Comparison of ENCODE assay signal across 8 cellular contexts in the genomic region with DNA sequence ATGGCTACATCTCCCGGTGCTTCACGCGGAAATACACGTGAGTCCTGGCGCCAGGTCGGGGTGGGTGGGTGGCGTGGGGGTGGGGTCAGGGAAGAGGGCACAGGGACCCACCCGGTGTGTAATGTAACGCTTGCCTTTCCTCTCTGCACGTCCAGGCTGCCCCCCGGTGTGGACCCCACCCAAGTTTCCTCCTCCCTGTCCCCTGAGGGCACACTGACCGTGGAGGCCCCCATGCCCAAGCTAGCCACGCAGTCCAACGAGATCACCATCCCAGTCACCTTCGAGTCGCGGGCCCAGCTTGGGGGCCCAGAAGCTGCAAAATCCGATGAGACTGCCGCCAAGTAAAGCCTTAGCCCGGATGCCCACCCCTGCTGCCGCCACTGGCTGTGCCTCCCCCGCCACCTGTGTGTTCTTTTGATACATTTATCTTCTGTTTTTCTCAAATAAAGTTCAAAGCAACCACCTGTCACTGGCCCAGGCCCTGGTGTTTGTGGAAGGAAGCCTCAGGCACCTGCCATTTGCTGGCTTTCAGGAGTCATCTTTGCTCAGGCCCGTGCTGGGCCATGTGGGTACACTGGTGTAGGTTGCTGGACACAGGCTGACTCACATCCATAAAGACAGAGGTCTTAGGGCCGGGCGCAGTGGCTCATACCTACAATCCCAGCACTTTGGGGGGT. TPM values are rescaled to one million over a fixed set of nuclear protein-coding genes. Genes with fewer than 3 reads are reported as not detected.
A peak's percentile ranks its signal among the peaks of the same experiment; 100 is the strongest.
DNase-seq lines count a peak whose midpoint lies in the region; ATAC-seq and TF ChIP-seq lines count a peak whose summit lies in the region.

No MANE protein-coding gene starts in this region.

- H3K27ac Mint-ChIP-seq in naive B cell, result peak overlapping the region; percentile 11 to 94 (median 83)

- ATAC-seq in naive B cell (ENCODE audit: low read depth in 2 of 2) (no peak), HG02852 (IDR thresholded peaks at IDR 0.05; ENCODE audit: unreplicated experiment) (no peak), HG03108 (IDR thresholded peaks at IDR 0.05; ENCODE audit: unreplicated experiment) (no peak)

- DNase-seq in EH (ENCODE audit: low read depth), result peak; percentile 67
- peak; percentile 53 for DNase-seq in NCI-H226
- peak; percentile 72 for DNase-seq in coronary artery (ENCODE audit: low spot score)
- no peak for DNase-seq in naive B cell
- DNase-seq in epidermal melanocyte (ENCODE audit: insufficient read length, low spot score), result no peak
- no peak for DNase-seq in NCI-H446 (lab: John Stamatoyannopoulos, UW)

- H3K4me3 ChIP-seq in coronary artery, result peak overlapping the region; percentile 82

- peaks cover 5 to 31% (median 20%) of the 10 kb centered on the region in 3 donors for H3K4me1 Mint-ChIP-seq in naive B cell

- peak overlapping the region; percentile 84 to 96 (median 93) for H3K4me3 Mint-ChIP-seq in naive B cell

- peak overlapping the region; percentile 95 to 99 for H3K27ac ChIP-seq in coronary artery

- no peak for TF ChIP-seq CTCF in coronary artery (IDR thresholded peaks at IDR 0.05)

- no peaks in the 10 kb centered on the region for H3K27me3 Mint-ChIP-seq in naive B cell

- no peaks in the 10 kb centered on the region for H3K36me3 Mint-ChIP-seq in naive B cell

- peaks cover 0 to 5% (median 0%) of the 10 kb centered on the region in 7 donors for H3K9me3 Mint-ChIP-seq in naive B cell

RNA-seq across cellular contexts. Expression of a gene that starts 1.5 kb away (rescaled TPM):
- polyA plus RNA-seq in naive B cell (ENCODE audit: low read depth in 6 of 6), result 10 to 100 TPM; 24.3 to 55.2 (median 45.3) TPM

RNA-seq across cellular contexts. Expression of a gene that starts 54.8 kb away (rescaled TPM):
- 1 to 10 TPM in 5 of 6 donors, under 1 TPM in 1; 0.40 to 2.8 (median 2.2) TPM for polyA plus RNA-seq in naive B cell (ENCODE audit: low read depth in 6 of 6)

Comparison
In these comparisons a context has a peak if more than half of its experiments do, and no peak if none do; other contexts are left out.
1. DNase-seq: peak in EH (single experiment), NCI-H226 (single experiment) and coronary artery (single experiment); none in naive B cell (single experiment), epidermal melanocyte (single experiment) and NCI-H446 (0 of 2).